8 cellular contexts compared by ENCODE assay signal in the genomic region with DNA sequence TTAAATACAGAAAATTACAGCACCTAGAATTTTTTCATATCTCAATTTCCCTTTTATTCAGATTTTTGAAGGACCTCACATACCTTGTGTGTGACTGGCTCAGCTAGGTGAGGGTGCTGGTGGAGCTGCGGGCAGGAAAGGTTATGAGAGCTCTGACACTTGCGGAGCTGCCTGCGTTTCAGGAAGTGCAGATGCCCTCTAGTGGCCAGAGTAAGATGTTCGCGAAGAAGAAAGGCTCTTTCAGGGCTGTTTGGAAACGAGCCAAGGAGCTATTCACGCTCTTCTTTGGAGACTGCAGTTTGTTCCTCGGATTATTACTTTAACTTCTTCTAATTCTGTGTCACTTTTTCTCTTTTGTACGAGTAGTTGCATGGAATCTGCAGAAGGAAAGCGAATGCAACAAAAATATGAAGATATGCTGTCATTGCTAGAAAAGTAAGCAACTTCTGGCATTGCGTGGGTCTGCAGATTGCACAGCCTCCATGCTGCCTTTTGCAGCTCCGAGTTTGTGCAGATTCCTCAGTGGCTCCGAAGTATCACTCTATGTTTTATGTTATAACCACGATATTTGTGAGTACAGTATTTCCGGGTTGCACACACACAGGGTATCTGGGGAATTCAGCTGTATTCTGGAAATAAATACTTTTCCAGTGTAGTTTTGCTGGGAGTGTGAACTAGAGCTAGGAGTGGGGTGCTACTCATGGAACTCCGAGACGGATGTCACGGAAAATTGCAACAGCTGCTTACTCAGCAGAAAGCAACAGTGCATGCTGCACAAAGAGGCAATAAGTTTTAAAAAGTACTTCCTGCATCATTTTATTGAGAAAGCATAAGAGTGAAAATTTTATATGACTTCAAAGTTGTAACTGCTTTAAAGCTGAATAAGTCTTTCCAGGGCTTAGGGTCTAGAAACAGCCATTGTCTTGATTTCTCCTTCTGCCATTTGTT. TPM values are rescaled to one million over a fixed set of nuclear protein-coding genes. Genes with fewer than 3 reads are reported as not detected.
DNase-seq lines count a peak whose midpoint lies in the region; ATAC-seq and TF ChIP-seq lines count a peak whose summit lies in the region.

No MANE protein-coding gene starts in this region.

- H3K4me1 ChIP-seq in upper lobe of left lung: peaks cover 0 to 5% (median 0%) of the 10 kb centered on the region in 4 donors

- no peak for TF ChIP-seq EP300 in upper lobe of left lung (IDR thresholded peaks at IDR 0.05)

- H3K36me3 Mint-ChIP-seq in activated CD4-positive, alpha-beta memory T cell treated with anti-CD3 and anti-CD28 coated beads, Interleukin-2, amount 10 ng/mL, durations not matched to agents 7 days and 5 days (ENCODE audit: low read depth): no peaks in the 10 kb centered on the region
- peaks cover 3% of the 10 kb centered on the region for H3K36me3 Mint-ChIP-seq in neural crest cell (ENCODE audit: low read depth)

- CTCF ChIA-PET in BJ (lab: Yijun Ruan, JAX): interaction anchor here (1.2 to 1.9 kb wide), 3 partner anchors 11 to 767 kb away, joined by 3 to 6 read pairs (median 5); no protein-coding TSS in a partner anchor
- CTCF ChIA-PET in activated CD4-positive, alpha-beta memory T cell treated with anti-CD3 and anti-CD28 coated beads, Interleukin-2, amount 10 ng/mL, durations not matched to agents 7 days and 5 days (lab: Charles Lee): interaction anchor here (1.1 to 1.2 kb wide), 5 partner anchors 9 to 769 kb away, joined by 3 to 11 read pairs (median 4); a partner anchor contains a TSS

- TF ChIP-seq POLR2A in upper lobe of left lung (IDR thresholded peaks at IDR 0.05): no peak

- H3K4me1 Mint-ChIP-seq in activated CD4-positive, alpha-beta memory T cell treated with anti-CD3 and anti-CD28 coated beads, Interleukin-2, amount 10 ng/mL, durations not matched to agents 7 days and 5 days: no peaks in the 10 kb centered on the region
- H3K4me1 Mint-ChIP-seq in neural crest cell: peaks cover 6% of the 10 kb centered on the region

- H3K36me3 ChIP-seq in BJ (ENCODE audit: control insufficient read depth, insufficient read depth, low read length): no peaks in the 10 kb centered on the region
- H3K36me3 ChIP-seq in upper lobe of left lung: no peaks in the 10 kb centered on the region

- POLR2A ChIA-PET in BJ (lab: Charles Lee): no interaction called here
- POLR2A ChIA-PET in activated CD4-positive, alpha-beta memory T cell treated with anti-CD3 and anti-CD28 coated beads, Interleukin-2, amount 10 ng/mL, durations not matched to agents 7 days and 5 days (lab: Charles Lee): no interaction called here

- TF ChIP-seq CTCF in BJ (IDR thresholded peaks at IDR 0.05; ENCODE audit: insufficient read depth, low read depth, low read length) (peak; percentile 51), fibroblast of pulmonary artery (IDR thresholded peaks at IDR 0.05; ENCODE audit: low read length, missing control alignments) (peak; percentile 58), neural crest cell (conservative IDR thresholded peaks at IDR 0.05) (peak; percentile 90), upper lobe of left lung (IDR thresholded peaks at IDR 0.05) (peak in 5 of 6 experiments; percentile 48 to 70 (median 52))

- H3K27ac ChIP-seq in upper lobe of left lung: no peak overlapping the region

- H3K4me3 ChIP-seq in BJ (ENCODE audit: low read depth, low read length): no peak overlapping the region
- H3K4me3 ChIP-seq in fibroblast of pulmonary artery (replicated peaks; ENCODE audit: low read depth, low read length): no peak overlapping the region
- no peak overlapping the region for H3K4me3 ChIP-seq in upper lobe of left lung

- WGBS in upper lobe of left lung, 2 donors: 31% methylated on average over 18 of the region's 18 CpGs

- H3K27me3 ChIP-seq in BJ (ENCODE audit: control insufficient read depth, insufficient read depth, low read length) (no peaks in the 10 kb centered on the region; the same call in 1 of the 2 replicates), upper lobe of left lung (no peaks in the 10 kb centered on the region)

- H3K9me3 Mint-ChIP-seq in activated CD4-positive, alpha-beta memory T cell treated with anti-CD3 and anti-CD28 coated beads, Interleukin-2, amount 10 ng/mL, durations not matched to agents 7 days and 5 days: no peaks in the 10 kb centered on the region
- no peaks in the 10 kb centered on the region for H3K9me3 Mint-ChIP-seq in neural crest cell

- H3K9me3 ChIP-seq in upper lobe of left lung: no peaks in the 10 kb centered on the region

- H3K27ac Mint-ChIP-seq in activated CD4-positive, alpha-beta memory T cell treated with anti-CD3 and anti-CD28 coated beads, Interleukin-2, amount 10 ng/mL, durations not matched to agents 7 days and 5 days: no peak overlapping the region
- H3K27ac Mint-ChIP-seq in neural crest cell (ENCODE audit: unreplicated experiment): no peak overlapping the region

- no peak overlapping the region for H3K4me3 Mint-ChIP-seq in activated CD4-positive, alpha-beta memory T cell treated with anti-CD3 and anti-CD28 coated beads, Interleukin-2, amount 10 ng/mL, durations not matched to agents 7 days and 5 days
- no peak overlapping the region for H3K4me3 Mint-ChIP-seq in neural crest cell

- ATAC-seq in upper lobe of left lung (ENCODE audit: low FRiP score in 2 of 2) (peak; percentile 70), HG03571 (IDR thresholded peaks at IDR 0.05; ENCODE audit: unreplicated experiment) (no peak)

- DNase-seq in BJ (ENCODE audit: low read depth) (no peak), H4 (ENCODE audit: low spot score) (peak; percentile 65), NCI-H226 (peak; percentile 9), fibroblast of pulmonary artery (ENCODE audit: low read depth) (peak; percentile 57), neural crest cell (ENCODE audit: low read depth, low spot score) (peak; percentile 47), upper lobe of left lung (peak in 1 of 2 donors; percentile 67)
- peak; percentile 24 for DNase-seq in activated CD4-positive, alpha-beta memory T cell treated with anti-CD3 and anti-CD28 coated beads, Interleukin-2, amount 10 ng/mL, durations not matched to agents 7 days and 5 days

- no peaks in the 10 kb centered on the region for H3K27me3 Mint-ChIP-seq in activated CD4-positive, alpha-beta memory T cell treated with anti-CD3 and anti-CD28 coated beads, Interleukin-2, amount 10 ng/mL, durations not matched to agents 7 days and 5 days
- H3K27me3 Mint-ChIP-seq in neural crest cell (ENCODE audit: low read depth): peaks cover 3% of the 10 kb centered on the region

RNA-seq across cellular contexts. Expression of a gene that starts 46.3 kb away (rescaled TPM):
- polyA plus RNA-seq in BJ (2011; rRNA removed): not detected in 2 replicates
- not detected in 2 replicates for polyA minus RNA-seq in BJ (2011; rRNA and poly(A)+ RNA removed)
- total RNA-seq in H4 (2014; rRNA removed; shearing (Covaris generic)): 0.54 TPM in 1 of 2 replicates, not detected in the other
- total RNA-seq in activated CD4-positive, alpha-beta memory T cell treated with anti-CD3 and anti-CD28 coated beads, Interleukin-2, amount 10 ng/mL, durations not matched to agents 7 days and 5 days: not detected
- 18.6 and 25.4 TPM in 2 replicates for total RNA-seq in neural crest cell
- 10 to 100 TPM in 5 of 6 donors, under 1 TPM in 1; 0.92 to 42.6 (median 14.8) TPM for total RNA-seq in upper lobe of left lung
